Comparison of ENCODE assay signal across 10 cellular contexts in the genomic region with DNA sequence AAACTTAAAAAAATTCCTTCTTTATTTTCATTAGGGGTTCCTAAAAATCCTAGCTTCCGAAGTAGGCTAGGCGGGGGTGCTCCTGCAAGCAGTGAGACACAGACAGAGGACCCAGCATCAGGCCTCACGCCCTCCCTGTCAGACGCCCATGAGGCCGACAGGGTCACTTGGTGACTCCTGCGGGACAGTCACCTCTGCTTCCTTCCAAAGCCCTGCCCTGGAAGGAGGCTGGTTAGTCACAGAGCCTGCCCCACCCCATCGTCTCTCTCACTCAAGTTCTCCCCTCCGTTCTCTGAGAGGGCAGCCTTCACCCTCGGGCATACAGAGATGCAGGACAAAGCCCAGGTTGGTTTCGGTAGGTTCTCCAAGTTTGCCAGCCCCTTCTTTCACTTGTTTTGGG. TPM values are rescaled to one million over a fixed set of nuclear protein-coding genes. Genes with fewer than 3 reads are reported as not detected.
DNase-seq lines count a peak whose midpoint lies in the region; ATAC-seq and TF ChIP-seq lines count a peak whose summit lies in the region.
"Had no signal": no experiment of that assay in that cellular context is flagged by ENCODE, and none has a peak within 500 bp of the region (broad histone marks: within the 10 kb centered on the region; RNA-seq: fewer than 3 reads in every experiment).

No MANE protein-coding gene starts in this region.

- peak overlapping the region; percentile 63; the same call in 1 of the 2 replicates for H3K4me3 Mint-ChIP-seq in HFFc6
- no peak overlapping the region for H3K4me3 Mint-ChIP-seq in central memory CD8-positive, alpha-beta T cell
- peak overlapping the region in 2 of 10 donors; percentile 43 to 77 for H3K4me3 Mint-ChIP-seq in naive thymus-derived CD4-positive, alpha-beta T cell

- no peaks in the 10 kb centered on the region for H3K9me3 ChIP-seq in naive thymus-derived CD4-positive, alpha-beta T cell (ENCODE audit: control insufficient read depth in 2 of 3, low read length in 3 of 3)

- H3K27me3 ChIP-seq in naive thymus-derived CD4-positive, alpha-beta T cell (ENCODE audit: control insufficient read depth in 2 of 2, insufficient read depth in 2 of 2, low read length in 2 of 2) = no peaks in the 10 kb centered on the region

- no peak overlapping the region for H3K4me3 ChIP-seq in naive thymus-derived CD4-positive, alpha-beta T cell (ENCODE audit: low read length)

- intact Hi-C loops in naive thymus-derived CD4-positive, alpha-beta T cell (cut with micrococcal nuclease) = loop anchor here in 1 of 2 donors (10.0 kb wide), 1 partner anchor 269 kb away; the partner anchor contains the start of gene MGA

- ATAC-seq in central memory CD8-positive, alpha-beta T cell (replicated peaks; ENCODE audit: extremely low read depth, poor library complexity, severe bottlenecking) = no peak
- ATAC-seq in naive thymus-derived CD4-positive, alpha-beta T cell = no peak
- ATAC-seq in GM21367 (IDR thresholded peaks at IDR 0.05; ENCODE audit: unreplicated experiment) = no peak

- peaks cover 29% of the 10 kb centered on the region for H3K36me3 Mint-ChIP-seq in HFFc6 (ENCODE audit: low read depth)
- H3K36me3 Mint-ChIP-seq in central memory CD8-positive, alpha-beta T cell (ENCODE audit: insufficient read depth) = peaks cover 19% of the 10 kb centered on the region
- H3K36me3 Mint-ChIP-seq in naive thymus-derived CD4-positive, alpha-beta T cell = peaks cover 0 to 4% (median 0%) of the 10 kb centered on the region in 5 donors

- CTCF ChIA-PET in naive thymus-derived CD4-positive, alpha-beta T cell (lab: Charles Lee) = interaction anchor here (0.6 to 1.1 kb wide), 3 partner anchors 31 to 617 kb away, joined by 3 to 4 read pairs (median 3); partner anchors contain the start of gene EHD4

- no peaks in the 10 kb centered on the region for H3K9me3 Mint-ChIP-seq in HFFc6
- no peaks in the 10 kb centered on the region for H3K9me3 Mint-ChIP-seq in central memory CD8-positive, alpha-beta T cell
- H3K9me3 Mint-ChIP-seq in naive thymus-derived CD4-positive, alpha-beta T cell = no peaks in the 10 kb centered on the region

- POLR2A ChIA-PET in naive thymus-derived CD4-positive, alpha-beta T cell (lab: Charles Lee) = interaction anchor here (1.1 to 5.6 kb wide), 6 partner anchors 9 to 161 kb away, joined by 3 to 76 read pairs (median 5); partner anchors contain the start of gene EHD4

- no peak for TF ChIP-seq CTCF in HFFc6 (IDR thresholded peaks at IDR 0.05)

- peaks cover 50 to 51% of the 10 kb centered on the region in 2 donors for H3K4me1 ChIP-seq in naive thymus-derived CD4-positive, alpha-beta T cell (ENCODE audit: control insufficient read depth in 2 of 2, insufficient read depth in 2 of 2, low read length in 2 of 2)

- H3K27ac Mint-ChIP-seq in HFFc6 = peak overlapping the region; percentile 83
- peak overlapping the region; percentile 92 for H3K27ac Mint-ChIP-seq in central memory CD8-positive, alpha-beta T cell (ENCODE audit: low read depth)
- H3K27ac Mint-ChIP-seq in naive thymus-derived CD4-positive, alpha-beta T cell = peak overlapping the region; percentile 93 to 100 (median 98)

- peak overlapping the region; percentile 83 for H3K27ac ChIP-seq in naive thymus-derived CD4-positive, alpha-beta T cell (ENCODE audit: low read depth, low read length)

- no peaks in the 10 kb centered on the region; the same call in 1 of the 2 replicates for H3K27me3 Mint-ChIP-seq in HFFc6 (ENCODE audit: insufficient read depth)
- H3K27me3 Mint-ChIP-seq in central memory CD8-positive, alpha-beta T cell = no peaks in the 10 kb centered on the region
- H3K27me3 Mint-ChIP-seq in naive thymus-derived CD4-positive, alpha-beta T cell = no peaks in the 10 kb centered on the region

- H3K4me1 Mint-ChIP-seq in HFFc6 (ENCODE audit: low read depth) = peaks cover 76% of the 10 kb centered on the region
- peaks cover 47% of the 10 kb centered on the region for H3K4me1 Mint-ChIP-seq in central memory CD8-positive, alpha-beta T cell
- peaks cover 39 to 64% (median 57%) of the 10 kb centered on the region in 7 donors for H3K4me1 Mint-ChIP-seq in naive thymus-derived CD4-positive, alpha-beta T cell

- DNase-seq in AG08395 (ENCODE audit: low spot score) (peak; percentile 50), HFFc6 (peak; percentile 54), NOMO-1 (lab: John Stamatoyannopoulos, UW; ENCODE audit: unreplicated experiment in 2 of 2) (no peak), NCI-H1694 treated with DMSO at 0.1 percent for 48 hours (lab: John Stamatoyannopoulos, UW) (no peak)
- no peak for DNase-seq in central memory CD8-positive, alpha-beta T cell (ENCODE audit: low spot score in 2 of 2)
- no peak for DNase-seq in naive thymus-derived CD4-positive, alpha-beta T cell
- no peak for DNase-seq in stimulated activated naive CD4-positive, alpha-beta T cell (lab: John Stamatoyannopoulos, UW)
- DNase-seq: DMS79, NCI-H510A had no signal

- no peaks in the 10 kb centered on the region for H3K36me3 ChIP-seq in naive thymus-derived CD4-positive, alpha-beta T cell (ENCODE audit: control insufficient read depth in 2 of 3, insufficient read depth in 3 of 3, low read length in 3 of 3)

RNA-seq across cellular contexts. Expression of gene EHD4, which starts 38.6 kb away (rescaled TPM):
- total RNA-seq in HFFc6 (2021; fragmentation: NEBNext Ultra II Directional; extraction: Animal tissue kit (Norgen Biotek cat#: 25700)) = 10 to 100 TPM; 14.1 to 21.8 (median 18.1) TPM
- total RNA-seq in naive thymus-derived CD4-positive, alpha-beta T cell = 10 to 100 TPM; 10.4 to 48.3 (median 23.7) TPM
- 1 to 10 TPM; 5.6 to 8.9 TPM for polyA plus RNA-seq in naive thymus-derived CD4-positive, alpha-beta T cell

RNA-seq across cellular contexts. Expression of gene SPTBN5, which starts 39.9 kb away (rescaled TPM):
- under 1 TPM; 0.16 to 0.34 (median 0.24) TPM for total RNA-seq in HFFc6 (2021; fragmentation: NEBNext Ultra II Directional; extraction: Animal tissue kit (Norgen Biotek cat#: 25700))
- 1 to 10 TPM; 1.4 to 2.7 (median 1.9) TPM for total RNA-seq in naive thymus-derived CD4-positive, alpha-beta T cell
- under 1 TPM in 1 of 2 donors, not detected in 1; 0.12 TPM for polyA plus RNA-seq in naive thymus-derived CD4-positive, alpha-beta T cell

Comparison
In these comparisons a context has a peak if more than half of its experiments do, and no peak if none do; other contexts are left out.
1. DNase-seq: peak in AG08395 (single experiment) and HFFc6 (single experiment); none in central memory CD8-positive, alpha-beta T cell (0 of 2), naive thymus-derived CD4-positive, alpha-beta T cell (0 of 9), stimulated activated naive CD4-positive, alpha-beta T cell (0 of 6), NOMO-1 (0 of 2) and NCI-H1694 treated with DMSO at 0.1 percent for 48 hours (single experiment).
2. Peak in every context shown above with its lines, with median percentiles within 50 percentile points of each other: H3K27ac Mint-ChIP-seq.